15 cellular contexts compared by ENCODE assay signal in genomic region chr6:53790886-53791285, GRCh38. TPM values are rescaled to one million over a fixed set of nuclear protein-coding genes. Genes with fewer than 3 reads are reported as not detected.
DNase-seq lines count a peak whose midpoint lies in the region; ATAC-seq, FAIRE-seq and TF ChIP-seq lines count a peak whose summit lies in the region.
"Had no signal": no experiment of that assay in that cellular context is flagged by ENCODE, and none has a peak within 500 bp of the region (broad histone marks: within the 10 kb centered on the region; RNA-seq: fewer than 3 reads in every experiment).

No MANE protein-coding gene starts in this region.

- no peak overlapping the region for H3K9ac ChIP-seq in endothelial cell of umbilical vein (replicated peaks; ENCODE audit: extremely low read depth, insufficient read depth, low read length)

- no peak for TF ChIP-seq CTCF in AG10803 (conservative IDR thresholded peaks at IDR 0.05; ENCODE audit: low read length)
- TF ChIP-seq CTCF in endothelial cell of umbilical vein (IDR thresholded peaks at IDR 0.05; ENCODE audit: extremely low read depth in 1 of 2, insufficient read depth in 1 of 2, low read depth in 1 of 2, low read length in 2 of 2) = no peak

- no peak overlapping the region for H3K27ac Mint-ChIP-seq in activated T-cell treated with anti-CD3 and anti-CD28 coated beads, Interleukin-2, amount 50 U/mL, for 24 hours
- H3K27ac Mint-ChIP-seq: B cell; CD4-positive, alpha-beta memory T cell had no signal

- intact Hi-C loops in endothelial cell of umbilical vein (cut with micrococcal nuclease) = loop anchor here (5.0 kb wide), 1 partner anchor 151 kb away; no protein-coding TSS in a partner anchor

- H3K79me2 ChIP-seq in endothelial cell of umbilical vein (ENCODE audit: control insufficient read depth, insufficient read depth, low read length) = peaks cover 2% of the 10 kb centered on the region

- H3K36me3 Mint-ChIP-seq in activated T-cell treated with anti-CD3 and anti-CD28 coated beads, Interleukin-2, amount 50 U/mL, for 24 hours (ENCODE audit: low read depth) = peaks cover 6% of the 10 kb centered on the region

- no peaks in the 10 kb centered on the region for H4K20me1 ChIP-seq in endothelial cell of umbilical vein (replicated peaks; ENCODE audit: control insufficient read depth, extremely low read depth, insufficient read depth, low read length)

- H3K4me3 Mint-ChIP-seq in activated T-cell treated with anti-CD3 and anti-CD28 coated beads, Interleukin-2, amount 50 U/mL, for 24 hours = no peak overlapping the region
- H3K4me3 Mint-ChIP-seq: B cell; CD4-positive, alpha-beta memory T cell had no signal

- ATAC-seq in HG03520 (IDR thresholded peaks at IDR 0.05; ENCODE audit: unreplicated experiment) = no peak
- no peak for ATAC-seq in HG03521 (IDR thresholded peaks at IDR 0.05; ENCODE audit: unreplicated experiment)
- ATAC-seq: K562 had no signal

- dilution Hi-C loops in endothelial cell of umbilical vein (cut with MboI; ENCODE audit: extremely low pct_ligation_motif_present, low sequenced_read_pairs) = no loop called here

- H3K9me3 ChIP-seq in endothelial cell of umbilical vein (replicated peaks; ENCODE audit: control insufficient read depth, insufficient read depth, low read length) = no peaks in the 10 kb centered on the region

- H3K27me3 ChIP-seq in endothelial cell of umbilical vein (ENCODE audit: control insufficient read depth in 2 of 2, insufficient read depth in 2 of 2, low read length in 2 of 2) = no peaks in the 10 kb centered on the region

- H3K36me3 ChIP-seq in endothelial cell of umbilical vein (ENCODE audit: control insufficient read depth in 2 of 2, extremely low read depth in 1 of 2, insufficient read depth in 2 of 2, low read length in 2 of 2) = no peaks in the 10 kb centered on the region

- DNase-seq in AG10803 (ENCODE audit: low read depth) (peak; percentile 38), HCEC 1CT (peak; percentile 36), endothelial cell of umbilical vein (ENCODE audit: low read depth, low spot score) (no peak), lung microvascular endothelial cell (ENCODE audit: low read depth in 2 of 2) (peak; percentile 53 to 71), NCI-H1105 treated with DMSO at 0.1 percent for 48 hours (lab: John Stamatoyannopoulos, UW) (no peak)
- DNase-seq in activated T-cell treated with anti-CD3 and anti-CD28 coated beads, Interleukin-2, amount 50 U/mL, for 24 hours = no peak
- DNase-seq: 8988T; C1 segment of cervical spinal cord; CD4-positive, alpha-beta memory T cell; DND-41; GF-D8 had no signal

- no peak overlapping the region for H3K27ac ChIP-seq in endothelial cell of umbilical vein (ENCODE audit: insufficient read depth, low read depth, low read length)

- TF ChIP-seq POLR2A in endothelial cell of umbilical vein (IDR thresholded peaks at IDR 0.05; ENCODE audit: low read depth, low read length) = no peak

- H3K9me1 ChIP-seq in endothelial cell of umbilical vein (replicated peaks; ENCODE audit: control insufficient read depth, extremely low read depth, insufficient read depth, low read length) = no peaks in the 10 kb centered on the region

- H3K27me3 Mint-ChIP-seq in activated T-cell treated with anti-CD3 and anti-CD28 coated beads, Interleukin-2, amount 50 U/mL, for 24 hours = peaks cover 48% of the 10 kb centered on the region

- H3K4me1 Mint-ChIP-seq in activated T-cell treated with anti-CD3 and anti-CD28 coated beads, Interleukin-2, amount 50 U/mL, for 24 hours (ENCODE audit: low read depth) = peaks cover 22% of the 10 kb centered on the region

- CTCF ChIA-PET in endothelial cell of umbilical vein (lab: Charles Lee) = interaction anchor here (7.5 kb wide), 1 partner anchor 165 kb away, joined by 319 read pairs; no protein-coding TSS in a partner anchor

- POLR2A ChIA-PET in endothelial cell of umbilical vein (lab: Charles Lee) = no interaction called here

- no peak overlapping the region for H3K4me3 ChIP-seq in AG10803 (ENCODE audit: low read length)
- H3K4me3 ChIP-seq in endothelial cell of umbilical vein (replicated peaks in 1 of 3; ENCODE audit: insufficient read depth in 1 of 3, low read depth in 1 of 3, low read length in 3 of 3) = no peak overlapping the region
- H3K4me3 ChIP-seq: K562 had no signal

- H3K4me2 ChIP-seq in endothelial cell of umbilical vein (ENCODE audit: insufficient read depth, low read length) = no peak overlapping the region

- BruUV-seq in endothelial cell of umbilical vein (replicated peaks; lab: Mats Ljungman, UMichigan) = no TSS peak

- peaks cover 13% of the 10 kb centered on the region for H3K4me1 ChIP-seq in endothelial cell of umbilical vein (ENCODE audit: control insufficient read depth, extremely low read depth, insufficient read depth, low read length)

- peak; percentile 21 for FAIRE-seq in endothelial cell of umbilical vein (lab: Jason Lieb, UNC)
- FAIRE-seq: K562 had no signal

- no peak overlapping the region for H2AFZ ChIP-seq in endothelial cell of umbilical vein (ENCODE audit: low read depth, low read length)

- H3K9me3 Mint-ChIP-seq in activated T-cell treated with anti-CD3 and anti-CD28 coated beads, Interleukin-2, amount 50 U/mL, for 24 hours = peaks cover 11% of the 10 kb centered on the region

TF ChIP-seq in endothelial cell of umbilical vein, 7 proteins besides CTCF, POLR2A, EP300 and RAD21:
- TF ChIP-seq POLR2AphosphoS5 (IDR thresholded peaks at IDR 0.05; ENCODE audit: insufficient read depth, low read depth, low read length) (no peak), MAX (IDR thresholded peaks at IDR 0.05; ENCODE audit: insufficient read depth, insufficient read length) (no peak), GATA2 (IDR thresholded peaks at IDR 0.05; ENCODE audit: insufficient read depth, insufficient read length, low read depth, low read length) (no peak)

RNA-seq across cellular contexts. Expression of gene LRRC1, which starts 3.9 kb away (rescaled TPM):
- 10.6 and 11.7 TPM in 2 replicates for total RNA-seq in endothelial cell of umbilical vein
- polyA plus RNA-seq in endothelial cell of umbilical vein = 5.5 and 5.6 TPM in 2 replicates
- 5.7 and 6.3 TPM in 2 replicates for polyA plus RNA-seq in endothelial cell of umbilical vein (2011; cell fraction: cytosol; rRNA removed)
- 24.5 and 29.2 TPM in 2 replicates for polyA plus RNA-seq in endothelial cell of umbilical vein (2011; cell fraction: nucleus; rRNA removed)
- 6.7 and 7.3 TPM in 2 replicates for polyA plus RNA-seq in endothelial cell of umbilical vein (2012)
- 7.8 and 10.2 TPM in 2 replicates for polyA minus RNA-seq in endothelial cell of umbilical vein
- polyA minus RNA-seq in endothelial cell of umbilical vein (2011; cell fraction: cytosol; rRNA and poly(A)+ RNA removed) = 4.4 TPM
- 20.1 and 30.3 TPM in 2 replicates for polyA minus RNA-seq in endothelial cell of umbilical vein (2011; cell fraction: nucleus; rRNA and poly(A)+ RNA removed)
- 38.4 and 77.8 TPM in 2 replicates for total RNA-seq in lung microvascular endothelial cell
- total RNA-seq: K562 had no signal
- polyA plus RNA-seq: K562 had no signal

Comparison
In these comparisons a context has a peak if more than half of its experiments do, and no peak if none do; other contexts are left out.
1. DNase-seq: peak in AG10803 (single experiment), HCEC 1CT (single experiment) and lung microvascular endothelial cell (2 of 2); none in endothelial cell of umbilical vein (single experiment), NCI-H1105 treated with DMSO at 0.1 percent for 48 hours (single experiment) and activated T-cell treated with anti-CD3 and anti-CD28 coated beads, Interleukin-2, amount 50 U/mL, for 24 hours (single experiment).